ENCODE assay signal across 3 cellular contexts in genomic region chr1:146287881-146288280, GRCh38. TPM values are rescaled to one million over a fixed set of nuclear protein-coding genes. Genes with fewer than 3 reads are reported as not detected.
DNase-seq lines count a peak whose midpoint lies in the region; ATAC-seq and TF ChIP-seq lines count a peak whose summit lies in the region.
"Not testable (repeated sequence)": the region's sequence is repeated elsewhere in the genome, so short reads cannot be mapped to it uniquely, and the experiment has no call there.

No MANE protein-coding gene starts in this region.

- intact Hi-C loops in left lung (cut with DNase I); right lobe of liver (cut with DNase I): not testable (repeated sequence)

- H3K4me3 ChIP-seq in left lung, right lobe of liver: not testable (repeated sequence)

- DNase-seq in left lobe of liver (ENCODE audit: low spot score); left lung; right lobe of liver: not testable (repeated sequence)

- ATAC-seq in left lobe of liver: peak; percentile 69
- peak; percentile 43 for ATAC-seq in left lung
- ATAC-seq in right lobe of liver: peak; percentile 33 to 58 (median 50)

- not testable (repeated sequence) for H3K27me3 ChIP-seq in left lung, right lobe of liver

- TF ChIP-seq POLR2A in right lobe of liver (IDR thresholded peaks at IDR 0.05): not testable (repeated sequence)

- not testable (repeated sequence) for H3K9me3 ChIP-seq in left lung, right lobe of liver

- WGBS in right lobe of liver (ENCODE audit: insufficient coverage, low coverage, low lambda C conversion rate, missing lambda C conversion rate): no CpG with 5 or more reads among the region's 6 CpGs

- not testable (repeated sequence) for H3K4me1 ChIP-seq in left lung, right lobe of liver

- not testable (repeated sequence) for H3K27ac ChIP-seq in left lung, right lobe of liver

- not testable (repeated sequence) for TF ChIP-seq CTCF in left lung (IDR thresholded peaks at IDR 0.05); right lobe of liver (IDR thresholded peaks at IDR 0.05)

- not testable (repeated sequence) for H3K36me3 ChIP-seq in left lung, right lobe of liver

RNA-seq across cellular contexts. Expression of gene NOTCH2NLA, which starts 59.1 kb away (rescaled TPM):
- total RNA-seq in left lobe of liver (23.5 TPM), left lung (10 to 100 TPM; 37.9 to 38.4 TPM), right lobe of liver (10 to 100 TPM; 18.5 to 29.2 (median 23.1) TPM)
